In the genomic region with DNA sequence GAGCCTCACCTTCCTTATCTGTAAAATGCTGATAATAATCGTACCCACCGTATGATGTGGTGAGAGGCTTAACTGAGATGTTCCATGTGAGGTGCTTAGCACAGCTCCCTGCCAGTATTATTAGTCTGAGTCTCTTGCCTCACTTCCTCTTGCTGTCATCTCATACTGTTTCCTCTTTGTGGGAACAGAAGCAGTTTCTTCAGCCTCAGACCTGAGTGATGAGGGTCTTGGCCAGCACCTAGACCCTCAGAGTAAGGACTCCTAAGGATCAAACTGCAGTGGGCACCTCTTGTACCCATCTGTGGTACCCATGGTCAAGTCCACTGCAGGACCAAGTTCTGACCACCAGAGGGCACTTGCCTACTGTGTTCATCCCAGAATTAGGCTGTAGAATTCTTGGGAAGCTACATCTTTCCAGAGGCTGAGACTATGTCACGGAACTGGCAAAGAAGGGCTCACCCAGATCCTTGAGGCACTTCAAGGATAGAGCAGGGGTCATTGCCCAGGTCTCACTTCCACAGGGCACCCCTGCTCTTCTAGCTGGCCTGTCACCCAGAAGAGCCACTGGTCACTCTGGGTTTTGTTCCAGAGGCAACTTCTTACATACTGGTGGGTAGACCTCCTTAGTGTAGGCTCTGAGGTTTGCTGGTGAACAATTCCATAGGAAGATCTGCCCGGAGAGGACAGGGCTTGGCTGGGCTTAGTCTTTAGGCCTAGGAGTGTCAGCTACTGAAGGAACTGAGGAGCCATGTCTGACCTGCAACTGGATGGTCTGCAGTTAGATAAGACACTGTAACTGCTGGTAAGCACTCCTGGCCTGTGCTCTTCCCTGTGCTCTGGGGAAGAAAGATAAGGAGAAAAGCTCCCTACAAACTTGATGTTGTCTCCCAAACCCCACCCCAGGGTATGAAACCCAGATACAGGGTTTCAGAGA, we compare ENCODE assay signal across 1 cellular context.
A peak's percentile ranks its signal among the peaks of the same experiment; 100 is the strongest.
TF ChIP-seq lines count a peak whose summit lies in the region.

No MANE protein-coding gene starts in this region.

TF ChIP-seq in HepG2, 621 proteins besides CTCF, POLR2A, EP300 and RAD21 (continued from another document and continues in another):
- TF ChIP-seq, protein P1, sequence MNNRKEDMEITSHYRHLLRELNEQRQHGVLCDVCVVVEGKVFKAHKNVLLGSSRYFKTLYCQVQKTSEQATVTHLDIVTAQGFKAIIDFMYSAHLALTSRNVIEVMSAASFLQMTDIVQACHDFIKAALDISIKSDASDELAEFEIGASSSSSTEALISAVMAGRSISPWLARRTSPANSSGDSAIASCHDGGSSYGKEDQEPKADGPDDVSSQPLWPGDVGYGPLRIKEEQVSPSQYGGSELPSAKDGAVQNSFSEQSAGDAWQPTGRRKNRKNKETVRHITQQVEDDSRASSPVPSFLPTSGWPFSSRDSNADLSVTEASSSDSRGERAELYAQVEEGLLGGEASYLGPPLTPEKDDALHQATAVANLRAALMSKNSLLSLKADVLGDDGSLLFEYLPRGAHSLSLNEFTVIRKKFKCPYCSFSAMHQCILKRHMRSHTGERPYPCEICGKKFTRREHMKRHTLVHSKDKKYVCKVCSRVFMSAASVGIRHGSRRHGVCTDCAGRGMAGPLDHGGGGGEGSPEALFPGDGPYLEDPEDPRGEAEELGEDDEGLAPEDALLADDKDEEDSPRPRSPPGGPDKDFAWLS (CRISPR knock-in tag; IDR thresholded peaks at IDR 0.05; ENCODE audit: borderline replicate concordance): no peak
- TF ChIP-seq PRDM10 (CRISPR knock-in tag; IDR thresholded peaks at IDR 0.05; ENCODE audit: low read depth): peak; percentile 84
- peak; percentile 52; the same call in 1 of the 2 replicates for TF ChIP-seq SSRP1 (CRISPR knock-in tag; IDR thresholded peaks at IDR 0.05)
- TF ChIP-seq ZBTB3 (CRISPR knock-in tag; IDR thresholded peaks at IDR 0.05; ENCODE audit: borderline replicate concordance, low read depth): no peak
- no peak for TF ChIP-seq ZNF615 (CRISPR knock-in tag; IDR thresholded peaks at IDR 0.05; ENCODE audit: borderline replicate concordance)
- TF ChIP-seq ZNF549 (CRISPR knock-in tag; IDR thresholded peaks at IDR 0.05): no peak
- TF ChIP-seq, protein P2, sequence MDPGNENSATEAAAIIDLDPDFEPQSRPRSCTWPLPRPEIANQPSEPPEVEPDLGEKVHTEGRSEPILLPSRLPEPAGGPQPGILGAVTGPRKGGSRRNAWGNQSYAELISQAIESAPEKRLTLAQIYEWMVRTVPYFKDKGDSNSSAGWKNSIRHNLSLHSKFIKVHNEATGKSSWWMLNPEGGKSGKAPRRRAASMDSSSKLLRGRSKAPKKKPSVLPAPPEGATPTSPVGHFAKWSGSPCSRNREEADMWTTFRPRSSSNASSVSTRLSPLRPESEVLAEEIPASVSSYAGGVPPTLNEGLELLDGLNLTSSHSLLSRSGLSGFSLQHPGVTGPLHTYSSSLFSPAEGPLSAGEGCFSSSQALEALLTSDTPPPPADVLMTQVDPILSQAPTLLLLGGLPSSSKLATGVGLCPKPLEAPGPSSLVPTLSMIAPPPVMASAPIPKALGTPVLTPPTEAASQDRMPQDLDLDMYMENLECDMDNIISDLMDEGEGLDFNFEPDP (CRISPR knock-in tag; conservative IDR thresholded peaks at IDR 0.05): peak; percentile 95; the same call in 1 of the 2 replicates
- TF ChIP-seq ZNF792 (CRISPR knock-in tag; IDR thresholded peaks at IDR 0.05): no peak
- TF ChIP-seq, protein P3, sequence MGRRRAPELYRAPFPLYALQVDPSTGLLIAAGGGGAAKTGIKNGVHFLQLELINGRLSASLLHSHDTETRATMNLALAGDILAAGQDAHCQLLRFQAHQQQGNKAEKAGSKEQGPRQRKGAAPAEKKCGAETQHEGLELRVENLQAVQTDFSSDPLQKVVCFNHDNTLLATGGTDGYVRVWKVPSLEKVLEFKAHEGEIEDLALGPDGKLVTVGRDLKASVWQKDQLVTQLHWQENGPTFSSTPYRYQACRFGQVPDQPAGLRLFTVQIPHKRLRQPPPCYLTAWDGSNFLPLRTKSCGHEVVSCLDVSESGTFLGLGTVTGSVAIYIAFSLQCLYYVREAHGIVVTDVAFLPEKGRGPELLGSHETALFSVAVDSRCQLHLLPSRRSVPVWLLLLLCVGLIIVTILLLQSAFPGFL (CRISPR knock-in tag; IDR thresholded peaks at IDR 0.05): no peak
- TF ChIP-seq ZNF33B (CRISPR knock-in tag; IDR thresholded peaks at IDR 0.05): no peak
- no peak for TF ChIP-seq SP5 (CRISPR knock-in tag; IDR thresholded peaks at IDR 0.05; ENCODE audit: borderline replicate concordance, low read depth)
- TF ChIP-seq IRX3 (CRISPR knock-in tag; IDR thresholded peaks at IDR 0.05; ENCODE audit: borderline replicate concordance, low read depth): no peak
- TF ChIP-seq ARID2 (CRISPR knock-in tag; IDR thresholded peaks at IDR 0.05; ENCODE audit: borderline replicate concordance): no peak
- peak; percentile 54; the same call in 1 of the 2 replicates for TF ChIP-seq ZNF362 (CRISPR knock-in tag; IDR thresholded peaks at IDR 0.05; ENCODE audit: borderline replicate concordance)
- TF ChIP-seq SMC3 (IDR thresholded peaks at IDR 0.05; ENCODE audit: low read length): peak; percentile 100
- no peak for TF ChIP-seq IKZF1 (IDR thresholded peaks at IDR 0.05)
- TF ChIP-seq MIXL1 (CRISPR knock-in tag; IDR thresholded peaks at IDR 0.05): 0 out of 2 replicates have a peak, but pooled peaks have one; percentile 66
- TF ChIP-seq, protein P4, sequence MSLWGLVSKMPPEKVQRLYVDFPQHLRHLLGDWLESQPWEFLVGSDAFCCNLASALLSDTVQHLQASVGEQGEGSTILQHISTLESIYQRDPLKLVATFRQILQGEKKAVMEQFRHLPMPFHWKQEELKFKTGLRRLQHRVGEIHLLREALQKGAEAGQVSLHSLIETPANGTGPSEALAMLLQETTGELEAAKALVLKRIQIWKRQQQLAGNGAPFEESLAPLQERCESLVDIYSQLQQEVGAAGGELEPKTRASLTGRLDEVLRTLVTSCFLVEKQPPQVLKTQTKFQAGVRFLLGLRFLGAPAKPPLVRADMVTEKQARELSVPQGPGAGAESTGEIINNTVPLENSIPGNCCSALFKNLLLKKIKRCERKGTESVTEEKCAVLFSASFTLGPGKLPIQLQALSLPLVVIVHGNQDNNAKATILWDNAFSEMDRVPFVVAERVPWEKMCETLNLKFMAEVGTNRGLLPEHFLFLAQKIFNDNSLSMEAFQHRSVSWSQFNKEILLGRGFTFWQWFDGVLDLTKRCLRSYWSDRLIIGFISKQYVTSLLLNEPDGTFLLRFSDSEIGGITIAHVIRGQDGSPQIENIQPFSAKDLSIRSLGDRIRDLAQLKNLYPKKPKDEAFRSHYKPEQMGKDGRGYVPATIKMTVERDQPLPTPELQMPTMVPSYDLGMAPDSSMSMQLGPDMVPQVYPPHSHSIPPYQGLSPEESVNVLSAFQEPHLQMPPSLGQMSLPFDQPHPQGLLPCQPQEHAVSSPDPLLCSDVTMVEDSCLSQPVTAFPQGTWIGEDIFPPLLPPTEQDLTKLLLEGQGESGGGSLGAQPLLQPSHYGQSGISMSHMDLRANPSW (CRISPR knock-in tag; IDR thresholded peaks at IDR 0.05; ENCODE audit: borderline replicate concordance): no peak
- TF ChIP-seq KAT8 (CRISPR knock-in tag; IDR thresholded peaks at IDR 0.05): no peak
- TF ChIP-seq ZNF180 (CRISPR knock-in tag; IDR thresholded peaks at IDR 0.05; ENCODE audit: borderline replicate concordance, low read depth): no peak
- TF ChIP-seq ZNF660 (CRISPR knock-in tag; IDR thresholded peaks at IDR 0.05; ENCODE audit: borderline replicate concordance, low read depth): no peak
- TF ChIP-seq ZSCAN29 (CRISPR knock-in tag; conservative IDR thresholded peaks at IDR 0.05): 0 out of 2 replicates have a peak, but pooled peaks have one; percentile 54
- 0 out of 2 replicates have a peak, but pooled peaks have one; percentile 51 for TF ChIP-seq NCOA1 (CRISPR knock-in tag; IDR thresholded peaks at IDR 0.05)
- no peak for TF ChIP-seq ZNF530 (CRISPR knock-in tag; IDR thresholded peaks at IDR 0.05; ENCODE audit: low read depth)
- no peak for TF ChIP-seq NR2F6 (IDR thresholded peaks at IDR 0.05)
- peak; percentile 28; the same call in 1 of the 2 replicates for TF ChIP-seq NR2F6 (CRISPR knock-in tag; IDR thresholded peaks at IDR 0.05)
- TF ChIP-seq FOXP1 (IDR thresholded peaks at IDR 0.05): no peak
- no peak for TF ChIP-seq FOXP1 (CRISPR knock-in tag; IDR thresholded peaks at IDR 0.05)
- TF ChIP-seq NFE2L1 (CRISPR knock-in tag; IDR thresholded peaks at IDR 0.05; ENCODE audit: borderline replicate concordance): no peak
- no peak for TF ChIP-seq ERF (CRISPR knock-in tag; IDR thresholded peaks at IDR 0.05)
- no peak for TF ChIP-seq YY1 (IDR thresholded peaks at IDR 0.05; ENCODE audit: insufficient read depth, insufficient replicate concordance, low read depth, low read length)
- TF ChIP-seq HOXA5 (CRISPR knock-in tag; IDR thresholded peaks at IDR 0.05): no peak
- TF ChIP-seq, protein P5, sequence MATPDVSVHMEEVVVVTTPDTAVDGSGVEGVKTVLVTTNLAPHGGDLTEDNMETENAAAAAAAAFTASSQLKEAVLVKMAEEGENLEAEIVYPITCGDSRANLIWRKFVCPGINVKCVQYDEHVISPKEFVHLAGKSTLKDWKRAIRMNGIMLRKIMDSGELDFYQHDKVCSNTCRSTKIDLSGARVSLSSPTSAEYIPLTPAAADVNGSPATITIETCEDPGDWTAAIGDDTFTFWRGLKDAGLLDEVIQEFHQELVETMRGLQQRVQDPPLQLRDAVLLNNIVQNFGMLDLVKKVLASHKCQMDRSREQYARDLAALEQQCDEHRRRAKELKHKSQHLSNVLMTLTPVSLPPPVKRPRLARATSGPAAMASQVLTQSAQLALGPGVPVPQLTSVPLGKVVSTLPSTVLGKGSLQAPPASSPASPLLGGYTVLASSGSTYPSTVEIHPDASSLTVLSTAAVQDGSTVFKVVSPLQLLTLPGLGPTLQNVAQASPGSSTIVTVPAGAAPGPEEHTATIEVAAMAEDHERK (CRISPR knock-in tag; IDR thresholded peaks at IDR 0.05; ENCODE audit: low read depth): no peak
- TF ChIP-seq SRSF1 (optimal IDR thresholded peaks at IDR 0.05; ENCODE audit: low read depth, low read length): no peak
- no peak for TF ChIP-seq MLLT10 (CRISPR knock-in tag; IDR thresholded peaks at IDR 0.05)
- TF ChIP-seq CCDC6 (CRISPR knock-in tag; IDR thresholded peaks at IDR 0.05): peak; percentile 45; the same call in 1 of the 2 replicates
- no peak for TF ChIP-seq ZNF513 (CRISPR knock-in tag; conservative IDR thresholded peaks at IDR 0.05)
- TF ChIP-seq, protein P6, sequence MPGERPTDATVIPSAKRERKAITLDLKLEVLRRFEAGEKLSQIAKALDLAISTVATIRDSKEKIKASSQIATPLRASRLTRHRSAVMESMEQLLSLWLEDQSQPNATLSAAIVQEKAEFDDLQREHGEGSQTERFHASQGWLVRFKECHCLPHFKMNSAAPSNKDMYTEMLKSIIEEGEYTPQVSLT (CRISPR knock-in tag; IDR thresholded peaks at IDR 0.05; ENCODE audit: borderline replicate concordance, low read depth): no peak
- no peak for TF ChIP-seq EZH2 (conservative IDR thresholded peaks at IDR 0.05; ENCODE audit: low read depth, low read length)
- no peak; the same call in 1 of the 2 replicates for TF ChIP-seq SALL1 (CRISPR knock-in tag; IDR thresholded peaks at IDR 0.05)
- TF ChIP-seq MXD3 (CRISPR knock-in tag; IDR thresholded peaks at IDR 0.05): no peak
- TF ChIP-seq RARG (CRISPR knock-in tag; IDR thresholded peaks at IDR 0.05; ENCODE audit: low read depth): no peak
- peak; percentile 81; the same call in 1 of the 2 replicates for TF ChIP-seq SMAD1 (CRISPR knock-in tag; IDR thresholded peaks at IDR 0.05; ENCODE audit: borderline replicate concordance, low read depth)
- TF ChIP-seq ZNF317 (CRISPR knock-in tag; IDR thresholded peaks at IDR 0.05): no peak
